ENCODE assay signal across 23 cellular contexts in genomic region chr1:18410407-18410806, GRCh38.
"Had no signal": no experiment of that assay in that cellular context is flagged by ENCODE, and none has a peak within 500 bp of the region (broad histone marks: within the 10 kb centered on the region; RNA-seq: fewer than 3 reads in every experiment).

No MANE protein-coding gene starts in this region.

- H3K4me3 Mint-ChIP-seq: activated CD8-positive, alpha-beta T cell treated with anti-CD3 and anti-CD28 coated beads for 36 hours; activated naive CD8-positive, alpha-beta T cell treated with anti-CD3 and anti-CD28 coated beads, Interleukin-2, amount 10 ng/mL, durations not matched to agents 7 days and 5 days; activated T-cell treated with anti-CD3 and anti-CD28 coated beads, Interleukin-2, amount 50 U/mL, for 72 hours; T-helper 17 cell had no signal

- H3K27ac ChIP-seq: adrenal gland, breast epithelium, PC-9, VCaP had no signal

- ATAC-seq: activated CD8-positive, alpha-beta T cell treated with anti-CD3 and anti-CD28 coated beads for 36 hours; activated T-cell treated with anti-CD3 and anti-CD28 coated beads, Interleukin-2, amount 50 U/mL, for 72 hours; T-helper 17 cell had no signal

- H3K36me3 Mint-ChIP-seq: activated naive CD8-positive, alpha-beta T cell treated with anti-CD3 and anti-CD28 coated beads, Interleukin-2, amount 10 ng/mL, durations not matched to agents 7 days and 5 days had no signal

- H3K27me3 ChIP-seq: adrenal gland had no signal

- H3K4me3 ChIP-seq: adrenal gland, breast epithelium, PC-9 had no signal

- H3K4me1 Mint-ChIP-seq: activated naive CD8-positive, alpha-beta T cell treated with anti-CD3 and anti-CD28 coated beads, Interleukin-2, amount 10 ng/mL, durations not matched to agents 7 days and 5 days; T-helper 17 cell had no signal

- DNase-seq: activated CD4-positive, alpha-beta T cell treated with anti-CD3 and anti-CD28 coated beads for 4 hours; activated CD8-positive, alpha-beta memory T cell treated with anti-CD3 and anti-CD28 coated beads, Interleukin-2, amount 50 U/mL, for 4 hours; activated CD8-positive, alpha-beta T cell treated with anti-CD3 and anti-CD28 coated beads for 36 hours; activated naive CD4-positive, alpha-beta T cell treated with anti-CD3 and anti-CD28 coated beads, Interleukin-2, amount 50 U/mL, for 16 hours; activated naive CD8-positive, alpha-beta T cell treated with anti-CD3 and anti-CD28 coated beads, Interleukin-2, amount 10 ng/mL, durations not matched to agents 7 days and 5 days; activated T-cell treated with anti-CD3 and anti-CD28 coated beads, Interleukin-2, amount 50 U/mL, for 72 hours; adrenal gland; anterior cingulate cortex; caudate nucleus; Karpas-422; MM.1S; NCI-H1105; NCI-H1436; NCI-H187; NCI-H2081; NCI-H446; NCI-H524; PC-9; SHP77 treated with DMSO at 0.1 percent for 48 hours; T-helper 17 cell; T1000 had no signal

- H3K27me3 Mint-ChIP-seq: activated naive CD8-positive, alpha-beta T cell treated with anti-CD3 and anti-CD28 coated beads, Interleukin-2, amount 10 ng/mL, durations not matched to agents 7 days and 5 days; T-helper 17 cell had no signal

- H3K36me3 ChIP-seq: adrenal gland, breast epithelium had no signal

- H3K4me1 ChIP-seq: adrenal gland, breast epithelium had no signal

- H2AFZ ChIP-seq: PC-9 had no signal

- H3K4me2 ChIP-seq: PC-9 had no signal

- H3K27ac Mint-ChIP-seq: activated CD8-positive, alpha-beta T cell treated with anti-CD3 and anti-CD28 coated beads for 36 hours; activated naive CD8-positive, alpha-beta T cell treated with anti-CD3 and anti-CD28 coated beads, Interleukin-2, amount 10 ng/mL, durations not matched to agents 7 days and 5 days; activated T-cell treated with anti-CD3 and anti-CD28 coated beads, Interleukin-2, amount 50 U/mL, for 72 hours; T-helper 17 cell had no signal

- H3K9me3 ChIP-seq: adrenal gland had no signal
